Comparison of ENCODE assay signal across 2 cellular contexts in genomic region chr2:130252880-130253645, GRCh38.
TF ChIP-seq lines count a peak whose summit lies in the region.

No MANE protein-coding gene starts in this region.

TF ChIP-seq in A549, 52 proteins besides CTCF, POLR2A, EP300 and RAD21:
- TF ChIP-seq SMC3 (IDR thresholded peaks at IDR 0.05): no peak
- no peak for TF ChIP-seq HOXA7 (CRISPR knock-in tag; IDR thresholded peaks at IDR 0.05)
- TF ChIP-seq PHF8 (IDR thresholded peaks at IDR 0.05; ENCODE audit: borderline replicate concordance, low read depth): no peak
- TF ChIP-seq MYC (IDR thresholded peaks at IDR 0.05; ENCODE audit: borderline replicate concordance, low read length): no peak
- TF ChIP-seq MAZ (IDR thresholded peaks at IDR 0.05; ENCODE audit: borderline replicate concordance, low read depth, low read length): no peak
- TF ChIP-seq ZFP36 (IDR thresholded peaks at IDR 0.05; ENCODE audit: borderline replicate concordance, partially characterized antibody): no peak
- no peak for TF ChIP-seq HOXB5 (CRISPR knock-in tag; IDR thresholded peaks at IDR 0.05)
- no peak for TF ChIP-seq FOSB (CRISPR knock-in tag; IDR thresholded peaks at IDR 0.05)
- TF ChIP-seq ZSCAN20 (CRISPR knock-in tag; IDR thresholded peaks at IDR 0.05): no peak
- TF ChIP-seq CHD2 (IDR thresholded peaks at IDR 0.05; ENCODE audit: low read length, partially characterized antibody): no peak
- no peak for TF ChIP-seq RNF2 (IDR thresholded peaks at IDR 0.05; ENCODE audit: borderline replicate concordance, low read depth)
- TF ChIP-seq HES2 (IDR thresholded peaks at IDR 0.05): no peak
- no peak for TF ChIP-seq ZNF302 (CRISPR knock-in tag; IDR thresholded peaks at IDR 0.05)
- TF ChIP-seq HDAC2 (IDR thresholded peaks at IDR 0.05): no peak
- TF ChIP-seq CBX2 (IDR thresholded peaks at IDR 0.05; ENCODE audit: borderline replicate concordance, low read depth): no peak
- no peak for TF ChIP-seq HOXB13 (CRISPR knock-in tag; IDR thresholded peaks at IDR 0.05; ENCODE audit: low read depth)
- no peak for TF ChIP-seq ESRRA (IDR thresholded peaks at IDR 0.05; ENCODE audit: borderline replicate concordance, low read length)
- no peak for TF ChIP-seq PBX3 (IDR thresholded peaks at IDR 0.05)

TF ChIP-seq in K562, 482 proteins besides CTCF, POLR2A, EP300 and RAD21 (continues in another document):
- no peak for TF ChIP-seq LCOR (CRISPR knock-in tag; IDR thresholded peaks at IDR 0.05)
- TF ChIP-seq HOXB6 (CRISPR knock-in tag; IDR thresholded peaks at IDR 0.05; ENCODE audit: borderline replicate concordance): no peak
- TF ChIP-seq NFE2 (IDR thresholded peaks at IDR 0.05; ENCODE audit: low read depth): 0 out of 2 replicates have a peak, but pooled peaks have one; percentile 8
- TF ChIP-seq MBD1 (CRISPR knock-in tag; IDR thresholded peaks at IDR 0.05): no peak
- TF ChIP-seq TBL1XR1 (IDR thresholded peaks at IDR 0.05; ENCODE audit: low read length in 2 of 2): no peak
- TF ChIP-seq ZNF12 (CRISPR knock-in tag; IDR thresholded peaks at IDR 0.05): no peak
- no peak for TF ChIP-seq THAP12 (CRISPR knock-in tag; IDR thresholded peaks at IDR 0.05)
- no peak for TF ChIP-seq IFI16 (CRISPR knock-in tag; IDR thresholded peaks at IDR 0.05)
- TF ChIP-seq SIX5 (IDR thresholded peaks at IDR 0.05; ENCODE audit: borderline replicate concordance in 1 of 2, insufficient read depth in 1 of 2, low read depth in 1 of 2, low read length in 2 of 2): no peak
- peak; percentile 23; the same call in 1 of the 2 replicates for TF ChIP-seq MAFG (tag; conservative IDR thresholded peaks at IDR 0.05)
- 0 out of 2 replicates have a peak, but pooled peaks have one; percentile 20 for TF ChIP-seq ZNF384 (IDR thresholded peaks at IDR 0.05; ENCODE audit: low read depth, low read length)
- no peak for TF ChIP-seq ZNF232 (CRISPR knock-in tag; IDR thresholded peaks at IDR 0.05)
- TF ChIP-seq ZSCAN32 (CRISPR knock-in tag; IDR thresholded peaks at IDR 0.05): no peak
- no peak for TF ChIP-seq RBBP5 (IDR thresholded peaks at IDR 0.05; ENCODE audit: borderline replicate concordance, insufficient read depth, low read length, poor library complexity, severe bottlenecking)
- 0 out of 2 replicates have a peak, but pooled peaks have one; percentile 24 for TF ChIP-seq ZFX (CRISPR knock-in tag; IDR thresholded peaks at IDR 0.05)
- TF ChIP-seq KAT7 (CRISPR knock-in tag; IDR thresholded peaks at IDR 0.05; ENCODE audit: borderline replicate concordance): no peak
- TF ChIP-seq GABPB2 (CRISPR knock-in tag; conservative IDR thresholded peaks at IDR 0.05): no peak
- no peak for TF ChIP-seq GATA2 (CRISPR knock-in tag; IDR thresholded peaks at IDR 0.05)
- TF ChIP-seq SMARCA4 (IDR thresholded peaks at IDR 0.05): 0 out of 2 replicates have a peak, but pooled peaks have one; percentile 15
- TF ChIP-seq C11orf30 (IDR thresholded peaks at IDR 0.05; ENCODE audit: low read depth): peak; percentile 38; the same call in 1 of the 2 replicates
- no peak for TF ChIP-seq MCM3 (IDR thresholded peaks at IDR 0.05)
- no peak for TF ChIP-seq IRF9 (tag; IDR thresholded peaks at IDR 0.05)
- no peak for TF ChIP-seq FOXJ3 (CRISPR knock-in tag; IDR thresholded peaks at IDR 0.05)
- TF ChIP-seq FIP1L1 (IDR thresholded peaks at IDR 0.05; ENCODE audit: low read depth, low read length, poor library complexity, severe bottlenecking): no peak
- peak in 1 of 2 experiments; percentile 17; a peak in 1 of 4 replicates for TF ChIP-seq MAZ (CRISPR knock-in tag; conservative IDR thresholded peaks at IDR 0.05 in 1 of 2, IDR thresholded peaks at IDR 0.05 in 1 of 2)
- no peak for TF ChIP-seq ELF4 (CRISPR knock-in tag; IDR thresholded peaks at IDR 0.05)
- no peak for TF ChIP-seq ZNF212 (CRISPR knock-in tag; IDR thresholded peaks at IDR 0.05)
- no peak for TF ChIP-seq U2AF2 (optimal IDR thresholded peaks at IDR 0.05; ENCODE audit: low read depth, low read length)
- TF ChIP-seq FOXM1 (IDR thresholded peaks at IDR 0.05; ENCODE audit: low read depth): no peak
- no peak for TF ChIP-seq FOXM1 (CRISPR knock-in tag; IDR thresholded peaks at IDR 0.05; ENCODE audit: low read depth)
- no peak for TF ChIP-seq KLF6 (CRISPR knock-in tag; IDR thresholded peaks at IDR 0.05; ENCODE audit: borderline replicate concordance)
- no peak for TF ChIP-seq NR2F6 (CRISPR knock-in tag; IDR thresholded peaks at IDR 0.05)
- TF ChIP-seq VEZF1 (CRISPR knock-in tag; IDR thresholded peaks at IDR 0.05): no peak
- TF ChIP-seq NEUROD1 (IDR thresholded peaks at IDR 0.05; ENCODE audit: borderline replicate concordance, low read depth, low read length, partially characterized antibody): no peak
- no peak for TF ChIP-seq HDGF (IDR thresholded peaks at IDR 0.05)
- peak; percentile 16 to 18; a peak in 1 of 4 replicates for TF ChIP-seq NRF1 (conservative IDR thresholded peaks at IDR 0.05 in 1 of 2, IDR thresholded peaks at IDR 0.05 in 1 of 2)
- no peak for TF ChIP-seq ZNF76 (CRISPR knock-in tag; IDR thresholded peaks at IDR 0.05; ENCODE audit: borderline replicate concordance)
- no peak for TF ChIP-seq ELF1 (tag; IDR thresholded peaks at IDR 0.05)
- TF ChIP-seq FOXP4 (CRISPR knock-in tag; IDR thresholded peaks at IDR 0.05; ENCODE audit: borderline replicate concordance): no peak
- no peak for TF ChIP-seq ZNF318 (IDR thresholded peaks at IDR 0.05; ENCODE audit: borderline replicate concordance in 1 of 2, low read depth in 1 of 2)
- no peak for TF ChIP-seq GTF2F1 (IDR thresholded peaks at IDR 0.05; ENCODE audit: low read depth, low read length)
- no peak for TF ChIP-seq USF1 (CRISPR knock-in tag; IDR thresholded peaks at IDR 0.05)
- no peak for TF ChIP-seq ZNF586 (CRISPR knock-in tag; conservative IDR thresholded peaks at IDR 0.05)
- TF ChIP-seq ZNF75A (CRISPR knock-in tag; IDR thresholded peaks at IDR 0.05): no peak
